In the genomic region with DNA sequence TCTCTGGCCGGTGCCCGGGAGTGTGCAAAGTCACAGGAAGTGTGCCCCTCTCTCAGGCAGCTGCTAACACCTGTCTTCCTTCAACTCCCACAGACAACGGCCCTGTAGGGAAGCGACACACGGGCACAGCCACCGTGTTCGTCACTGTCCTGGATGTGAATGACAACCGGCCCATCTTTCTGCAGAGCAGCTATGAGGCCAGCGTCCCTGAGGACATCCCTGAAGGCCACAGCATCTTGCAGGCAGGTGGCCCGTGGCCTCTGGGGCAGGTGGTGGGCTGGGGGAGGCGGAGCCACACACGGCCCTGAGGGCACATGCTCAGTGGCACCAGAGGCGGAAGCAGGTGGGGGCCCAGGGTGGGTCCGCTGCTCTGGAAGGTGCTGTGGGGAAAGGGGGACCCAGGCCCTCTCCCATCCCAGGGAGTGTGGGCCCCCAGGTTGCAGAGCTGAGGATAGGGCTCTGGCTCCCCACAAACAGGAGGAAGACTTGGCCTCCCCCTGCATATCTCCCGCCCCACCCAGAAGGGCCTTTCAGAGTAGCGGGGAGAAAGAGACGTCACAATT, we compare ENCODE assay signal across 8 cellular contexts. TPM values are rescaled to one million over a fixed set of nuclear protein-coding genes. Genes with fewer than 3 reads are reported as not detected.
A peak's percentile ranks its signal among the peaks of the same experiment; 100 is the strongest.
DNase-seq lines count a peak whose midpoint lies in the region; TF ChIP-seq lines count a peak whose summit lies in the region.
"Had no signal": no experiment of that assay in that cellular context is flagged by ENCODE, and none has a peak within 500 bp of the region (broad histone marks: within the 10 kb centered on the region; RNA-seq: fewer than 3 reads in every experiment).

No MANE protein-coding gene starts in this region.

- no peak overlapping the region for H3K4me3 ChIP-seq in Caco-2 (ENCODE audit: low read depth, low read length)

- DNase-seq in Kasumi-1 (lab: John Stamatoyannopoulos, UW) = no peak
- DNase-seq in AG08396 (ENCODE audit: low spot score) = no peak
- DNase-seq in Caco-2 = no peak

- no peaks in the 10 kb centered on the region for H3K9me3 Mint-ChIP-seq in activated naive CD8-positive, alpha-beta T cell (ENCODE audit: low read depth)
- H3K9me3 Mint-ChIP-seq in stimulated activated naive CD8-positive, alpha-beta T cell treated with anti-CD3 and anti-CD28 coated beads, Interleukin-15, Interleukin-2, amounts not matched to agents 100 ng/mL and 50 ng/mL, for 24 hours = no peaks in the 10 kb centered on the region
- no peaks in the 10 kb centered on the region for H3K9me3 Mint-ChIP-seq in Caco-2 (ENCODE audit: unreplicated experiment)

- no peaks in the 10 kb centered on the region for H3K9me3 ChIP-seq in KOPT-K1 (ENCODE audit: insufficient read depth, low read length, poor library complexity, severe bottlenecking)
- H3K9me3 ChIP-seq in Caco-2 = no peaks in the 10 kb centered on the region

- POLR2A ChIA-PET in Caco-2 (lab: Charles Lee) = no interaction called here

- peak overlapping the region; percentile 99 for H3K27ac Mint-ChIP-seq in activated naive CD8-positive, alpha-beta T cell
- peak overlapping the region; percentile 99 for H3K27ac Mint-ChIP-seq in stimulated activated naive CD8-positive, alpha-beta T cell treated with anti-CD3 and anti-CD28 coated beads, Interleukin-15, Interleukin-2, amounts not matched to agents 100 ng/mL and 50 ng/mL, for 24 hours
- no peak overlapping the region for H3K27ac Mint-ChIP-seq in Caco-2 (ENCODE audit: unreplicated experiment)

- no TSS peak for BruUV-seq in Caco-2 (replicated peaks; lab: Mats Ljungman, UMichigan)

- peaks cover 10% of the 10 kb centered on the region for H3K4me1 ChIP-seq in Caco-2

- H3K4me3 Mint-ChIP-seq in activated naive CD8-positive, alpha-beta T cell = peak overlapping the region; percentile 82
- H3K4me3 Mint-ChIP-seq in stimulated activated naive CD8-positive, alpha-beta T cell treated with anti-CD3 and anti-CD28 coated beads, Interleukin-15, Interleukin-2, amounts not matched to agents 100 ng/mL and 50 ng/mL, for 24 hours = peak overlapping the region; percentile 77
- H3K4me3 Mint-ChIP-seq in Caco-2 (ENCODE audit: unreplicated experiment) = no peak overlapping the region

- H3K27me3 ChIP-seq in layer of hippocampus (ENCODE audit: control insufficient read depth, insufficient read depth, low read length) = no peaks in the 10 kb centered on the region
- H3K27me3 ChIP-seq in Caco-2 (replicated peaks; ENCODE audit: control insufficient read depth, insufficient read depth, low read length) = no peaks in the 10 kb centered on the region

- H3K27ac ChIP-seq in KOPT-K1 (ENCODE audit: low read depth, low read length, poor library complexity, severe bottlenecking) (peak overlapping the region; percentile 99), layer of hippocampus (ENCODE audit: low read depth, low read length) (peak overlapping the region; percentile 98)

- no peaks in the 10 kb centered on the region for H3K36me3 Mint-ChIP-seq in activated naive CD8-positive, alpha-beta T cell
- no peaks in the 10 kb centered on the region for H3K36me3 Mint-ChIP-seq in stimulated activated naive CD8-positive, alpha-beta T cell treated with anti-CD3 and anti-CD28 coated beads, Interleukin-15, Interleukin-2, amounts not matched to agents 100 ng/mL and 50 ng/mL, for 24 hours (ENCODE audit: low read depth)
- no peaks in the 10 kb centered on the region for H3K36me3 Mint-ChIP-seq in Caco-2 (ENCODE audit: insufficient read depth, unreplicated experiment)

- TF ChIP-seq CTCF in Caco-2 (IDR thresholded peaks at IDR 0.05; ENCODE audit: insufficient read depth in 1 of 2, low read depth in 1 of 2, low read length in 1 of 2, severe bottlenecking in 1 of 2, unreplicated experiment in 1 of 2) = no peak

- intact Hi-C loops in Caco-2 (cut with micrococcal nuclease; ENCODE audit: unreplicated experiment) = loop anchor here (5.0 kb wide), 1 partner anchor 60 kb away; a partner anchor contains a TSS

- CTCF ChIA-PET in Caco-2 (lab: Charles Lee) = interaction anchor here (0.8 kb wide), 1 partner anchor 16 kb away, joined by 3 read pairs; no protein-coding TSS in a partner anchor

- H3K4me1 Mint-ChIP-seq in activated naive CD8-positive, alpha-beta T cell (ENCODE audit: low read depth) = peaks cover 74% of the 10 kb centered on the region
- peaks cover 79% of the 10 kb centered on the region for H3K4me1 Mint-ChIP-seq in stimulated activated naive CD8-positive, alpha-beta T cell treated with anti-CD3 and anti-CD28 coated beads, Interleukin-15, Interleukin-2, amounts not matched to agents 100 ng/mL and 50 ng/mL, for 24 hours (ENCODE audit: low read depth)
- H3K4me1 Mint-ChIP-seq in Caco-2 (ENCODE audit: low read depth, unreplicated experiment) = no peaks in the 10 kb centered on the region

- H3K36me3 ChIP-seq in KOPT-K1 (ENCODE audit: insufficient read depth, low read length) = peaks cover 24% of the 10 kb centered on the region; the same call in 1 of the 2 replicates
- no peaks in the 10 kb centered on the region for H3K36me3 ChIP-seq in Caco-2 (ENCODE audit: control insufficient read depth, insufficient read depth, low read length)

- no peaks in the 10 kb centered on the region for H3K27me3 Mint-ChIP-seq in activated naive CD8-positive, alpha-beta T cell
- no peaks in the 10 kb centered on the region for H3K27me3 Mint-ChIP-seq in stimulated activated naive CD8-positive, alpha-beta T cell treated with anti-CD3 and anti-CD28 coated beads, Interleukin-15, Interleukin-2, amounts not matched to agents 100 ng/mL and 50 ng/mL, for 24 hours
- no peaks in the 10 kb centered on the region for H3K27me3 Mint-ChIP-seq in Caco-2 (ENCODE audit: insufficient read depth, unreplicated experiment)

RNA-seq across cellular contexts. Expression of a gene that starts 6.9 kb away (rescaled TPM):
- total RNA-seq in Caco-2 (2022) = not detected in 2 replicates
- total RNA-seq: fibroblast of villous mesenchyme had no signal
